Comparison of ENCODE assay signal across 11 cellular contexts in genomic region chr5:152634596-152634995, GRCh38.
DNase-seq lines count a peak whose midpoint lies in the region; ATAC-seq and FAIRE-seq lines count a peak whose summit lies in the region.
"Had no signal": no experiment of that assay in that cellular context is flagged by ENCODE, and none has a peak within 500 bp of the region (broad histone marks: within the 10 kb centered on the region; RNA-seq: fewer than 3 reads in every experiment).

No MANE protein-coding gene starts in this region.

- ATAC-seq in GM19328 (IDR thresholded peaks at IDR 0.05; ENCODE audit: unreplicated experiment) (no peak), HG02938 (IDR thresholded peaks at IDR 0.05; ENCODE audit: unreplicated experiment) (no peak)
- ATAC-seq: natural killer cell; stimulated activated memory B cell treated with anti-CD40 and anti-IgM and Interleukin-4, amounts not matched to agents 10 μg/mL and 1 μg/mL and 100 μg/mL, for 72 hours had no signal

- DNase-seq in NCI-H1436 treated with DMSO at 0.1 percent for 48 hours (lab: John Stamatoyannopoulos, UW) (peak; percentile 7), NCI-H2227 treated with DMSO at 0.1 percent for 48 hours (lab: John Stamatoyannopoulos, UW) (peak; percentile 30), ecto neural progenitor cell (ENCODE audit: low spot score) (peak; percentile 67), pons (ENCODE audit: low spot score) (peak; percentile 50), GM19239 (ENCODE audit: insufficient read length, low spot score) (no peak), SKM-1 (lab: John Stamatoyannopoulos, UW; ENCODE audit: unreplicated experiment) (no peak)
- DNase-seq: natural killer cell had no signal

- no peak for FAIRE-seq in GM19239 (lab: Jason Lieb, UNC)
- FAIRE-seq: GM12892 had no signal

Comparison
In these comparisons a context has a peak if more than half of its experiments do, and no peak if none do; other contexts are left out.
1. DNase-seq: peak in NCI-H1436 treated with DMSO at 0.1 percent for 48 hours (single experiment), NCI-H2227 treated with DMSO at 0.1 percent for 48 hours (single experiment), ecto neural progenitor cell (single experiment) and pons (single experiment); none in GM19239 (single experiment) and SKM-1 (single experiment).